ENCODE assay signal across 9 cellular contexts in genomic region chr3:149638401-149639092, GRCh38. TPM values are rescaled to one million over a fixed set of nuclear protein-coding genes. Genes with fewer than 3 reads are reported as not detected.
DNase-seq lines count a peak whose midpoint lies in the region; ATAC-seq and TF ChIP-seq lines count a peak whose summit lies in the region.
"Had no signal": no experiment of that assay in that cellular context is flagged by ENCODE, and none has a peak within 500 bp of the region (broad histone marks: within the 10 kb centered on the region; RNA-seq: fewer than 3 reads in every experiment).

No MANE protein-coding gene starts in this region.

- H3K4me3 ChIP-seq in fibroblast of the aortic adventitia (ENCODE audit: low read depth, low read length): peak overlapping the region; percentile 55

- H3K4me1 Mint-ChIP-seq in osteocyte (ENCODE audit: unreplicated experiment) (peaks cover 66% of the 10 kb centered on the region), CD14-positive monocyte (peaks cover 4% of the 10 kb centered on the region)

- H3K9me3 Mint-ChIP-seq in osteocyte (ENCODE audit: unreplicated experiment): no peaks in the 10 kb centered on the region
- peaks cover 0 to 6% (median 3%) of the 10 kb centered on the region in 7 donors for H3K9me3 Mint-ChIP-seq in CD14-positive monocyte

- H3K27me3 Mint-ChIP-seq in osteocyte (ENCODE audit: unreplicated experiment): no peaks in the 10 kb centered on the region
- peaks cover 66 to 90% (median 79%) of the 10 kb centered on the region in 3 donors for H3K27me3 Mint-ChIP-seq in CD14-positive monocyte (ENCODE audit: low read depth in 3 of 3)

- no peak for ATAC-seq in HG03025 (IDR thresholded peaks at IDR 0.05; ENCODE audit: low FRiP score, unreplicated experiment)

- H3K4me3 Mint-ChIP-seq in osteocyte (ENCODE audit: unreplicated experiment) (peak overlapping the region; percentile 69), CD14-positive monocyte (peak overlapping the region in 1 of 2 donors; percentile 44)

- no peak for TF ChIP-seq CTCF in fibroblast of the aortic adventitia (IDR thresholded peaks at IDR 0.05; ENCODE audit: insufficient read depth, low read length)
- TF ChIP-seq CTCF in osteocyte (IDR thresholded peaks at IDR 0.05): no peak
- no peak for TF ChIP-seq CTCF in CD14-positive monocyte (IDR thresholded peaks at IDR 0.05)

- H3K27ac Mint-ChIP-seq in osteocyte (ENCODE audit: unreplicated experiment) (peak overlapping the region; percentile 85), CD14-positive monocyte (no peak overlapping the region)

- intact Hi-C loops in CD14-positive monocyte (cut with micrococcal nuclease): no loop called here

- peak; percentile 66 for DNase-seq in AG08395 (ENCODE audit: low spot score)
- peak; percentile 9 to 10 for DNase-seq in SHP77 (lab: John Stamatoyannopoulos, UW)
- DNase-seq in fibroblast of the aortic adventitia (ENCODE audit: low read depth): peak; percentile 76
- no peak for DNase-seq in osteocyte (ENCODE audit: extremely low spot score, unreplicated experiment)
- DNase-seq in NCI-H1105 treated with DMSO at 0.1 percent for 48 hours (lab: John Stamatoyannopoulos, UW): no peak
- DNase-seq in CD14-positive monocyte (ENCODE audit: low spot score): no peak
- DNase-seq in NK-92 (lab: John Stamatoyannopoulos, UW; ENCODE audit: unreplicated experiment): no peak
- DNase-seq: MV-4-11 had no signal

- H3K36me3 Mint-ChIP-seq in osteocyte (ENCODE audit: unreplicated experiment): peaks cover 12% of the 10 kb centered on the region
- no peaks in the 10 kb centered on the region for H3K36me3 Mint-ChIP-seq in CD14-positive monocyte

RNA-seq across cellular contexts. Expression of gene WWTR1, which starts 19.3 kb away (rescaled TPM):
- 54.7 and 205 TPM in 2 replicates for total RNA-seq in fibroblast of the aortic adventitia (ENCODE audit: low replicate concordance)
- 116 and 120 TPM in 2 replicates for total RNA-seq in osteocyte
- polyA plus RNA-seq in CD14-positive monocyte: not detected

Comparison
In these comparisons a context has a peak if more than half of its experiments do, and no peak if none do; other contexts are left out.
1. DNase-seq: peak in AG08395 (single experiment), SHP77 (2 of 2) and fibroblast of the aortic adventitia (single experiment); none in osteocyte (single experiment), NCI-H1105 treated with DMSO at 0.1 percent for 48 hours (single experiment), CD14-positive monocyte (single experiment) and NK-92 (single experiment).